Comparison of ENCODE assay signal across 19 cellular contexts in genomic region chr15:98529205-98530145, GRCh38.
"Had no signal": no experiment of that assay in that cellular context is flagged by ENCODE, and none has a peak within 500 bp of the region (broad histone marks: within the 10 kb centered on the region; RNA-seq: fewer than 3 reads in every experiment).

No MANE protein-coding gene starts in this region.

- H3K27ac Mint-ChIP-seq: endodermal cell; natural killer cell; neural progenitor cell; stimulated activated naive CD8-positive, alpha-beta T cell treated with anti-CD3 and anti-CD28 coated beads, Interleukin-15, Interleukin-2, amounts not matched to agents 100 ng/mL and 50 ng/mL, for 24 hours had no signal

- DNase-seq: effector CD4-positive, alpha-beta T cell; endodermal cell; heart left ventricle; hippocampal formation; left colon; left ventricle myocardium superior; mesendoderm; mucosa of descending colon; natural killer cell; ovary; right cardiac atrium; stimulated activated CD4-positive, alpha-beta T cell treated with anti-CD3 and anti-CD28 coated beads, Interleukin-2, amount 100 ng/mL, for 48 hours; tibial artery; upper lobe of left lung had no signal

- H3K4me3 Mint-ChIP-seq: endodermal cell; natural killer cell; neural progenitor cell; stimulated activated naive CD8-positive, alpha-beta T cell treated with anti-CD3 and anti-CD28 coated beads, Interleukin-15, Interleukin-2, amounts not matched to agents 100 ng/mL and 50 ng/mL, for 24 hours had no signal

- H3K36me3 Mint-ChIP-seq: natural killer cell, neural progenitor cell had no signal

- H2AFZ ChIP-seq: neural progenitor cell had no signal

- H3K9me3 ChIP-seq: heart left ventricle, mucosa of descending colon, ovary, tibial artery, upper lobe of left lung, vagina had no signal

- H3K4me2 ChIP-seq: neural progenitor cell, smooth muscle cell had no signal

- H3K9ac ChIP-seq: neural progenitor cell had no signal

- H3K36me3 ChIP-seq: heart left ventricle, neural progenitor cell, ovary, tibial artery, upper lobe of left lung, vagina had no signal

- H3K4me3 ChIP-seq: coronary artery, heart left ventricle, mucosa of descending colon, neural progenitor cell, ovary, smooth muscle cell, tibial artery, upper lobe of left lung, vagina had no signal

- H3K27ac ChIP-seq: coronary artery, heart left ventricle, neural progenitor cell, ovary, tibial artery, upper lobe of left lung, vagina had no signal

- ATAC-seq: heart left ventricle, left colon, left ventricle myocardium superior, mucosa of descending colon, natural killer cell, right cardiac atrium had no signal

- H3K9me3 Mint-ChIP-seq: endodermal cell; natural killer cell; neural progenitor cell; stimulated activated naive CD8-positive, alpha-beta T cell treated with anti-CD3 and anti-CD28 coated beads, Interleukin-15, Interleukin-2, amounts not matched to agents 100 ng/mL and 50 ng/mL, for 24 hours had no signal

- H3K4me1 Mint-ChIP-seq: natural killer cell had no signal

- H3K4me1 ChIP-seq: heart left ventricle, neural progenitor cell had no signal

- H3K27me3 ChIP-seq: neural progenitor cell, ovary, upper lobe of left lung, vagina had no signal
